Comparison of ENCODE assay signal across 18 cellular contexts in the genomic region with DNA sequence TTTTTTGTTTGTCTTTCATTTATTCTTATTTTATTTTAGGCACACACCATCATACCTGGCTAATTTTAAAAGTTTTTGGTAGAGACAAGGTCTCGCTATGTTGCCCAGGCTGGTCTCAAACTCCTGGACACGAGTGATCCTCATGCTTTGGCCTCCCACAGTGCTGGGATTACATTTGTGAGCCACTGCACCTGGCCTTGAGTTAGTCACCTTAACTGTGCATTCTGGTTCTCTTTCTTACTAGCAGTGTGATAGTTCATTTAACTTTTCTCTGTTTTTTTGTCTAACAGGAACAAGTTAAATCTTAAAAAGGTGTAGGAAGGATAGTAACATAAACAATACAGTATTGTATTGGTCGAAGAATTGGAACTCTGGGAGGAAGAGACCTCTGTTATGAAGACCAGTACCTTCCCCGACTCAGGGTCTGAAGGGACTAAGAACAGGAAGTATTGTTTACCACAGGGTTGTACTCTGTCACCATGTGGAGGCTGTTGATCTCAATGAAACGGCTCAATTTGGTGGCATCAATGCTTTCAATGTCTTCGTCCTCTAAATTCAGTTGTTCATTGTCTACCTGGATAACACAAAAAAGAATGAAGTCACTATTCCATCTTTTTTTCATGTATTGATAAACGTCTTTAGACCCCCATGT. TPM values are rescaled to one million over a fixed set of nuclear protein-coding genes. Genes with fewer than 3 reads are reported as not detected.
DNase-seq lines count a peak whose midpoint lies in the region; ATAC-seq and FAIRE-seq lines count a peak whose summit lies in the region.
"Had no signal": no experiment of that assay in that cellular context is flagged by ENCODE, and none has a peak within 500 bp of the region (broad histone marks: within the 10 kb centered on the region; RNA-seq: fewer than 3 reads in every experiment).

No MANE protein-coding gene starts in this region.

- no peak for FAIRE-seq in small intestine (lab: Jason Lieb, UNC)

- H3K27me3 Mint-ChIP-seq in T-helper 1 cell treated with Interleukin-12 subunit alpha and Interleukin-12 subunit beta and Interleukin-4 antibody, amounts not matched to agents 30 μg/mL and 1 μg/mL, for 36 hours (ENCODE audit: low read depth), result no peaks in the 10 kb centered on the region

- no peaks in the 10 kb centered on the region for H3K9me3 Mint-ChIP-seq in T-helper 1 cell treated with Interleukin-12 subunit alpha and Interleukin-12 subunit beta and Interleukin-4 antibody, amounts not matched to agents 30 μg/mL and 1 μg/mL, for 36 hours

- no peak overlapping the region for H3K27ac ChIP-seq in small intestine (ENCODE audit: low read depth in 1 of 2, low read length in 1 of 2)
- H3K27ac ChIP-seq: thoracic aorta had no signal

- H3K36me3 Mint-ChIP-seq in T-helper 1 cell treated with Interleukin-12 subunit alpha and Interleukin-12 subunit beta and Interleukin-4 antibody, amounts not matched to agents 30 μg/mL and 1 μg/mL, for 36 hours (ENCODE audit: low read depth), result peaks cover 56% of the 10 kb centered on the region
- H3K36me3 Mint-ChIP-seq: WTC11 had no signal

- H3K27ac Mint-ChIP-seq in T-helper 1 cell treated with Interleukin-12 subunit alpha and Interleukin-12 subunit beta and Interleukin-4 antibody, amounts not matched to agents 30 μg/mL and 1 μg/mL, for 36 hours, result peak overlapping the region; percentile 42
- H3K27ac Mint-ChIP-seq: WTC11 had no signal

- H3K9me3 ChIP-seq in small intestine (ENCODE audit: control insufficient read depth, low read depth), result no peaks in the 10 kb centered on the region
- H3K9me3 ChIP-seq: thoracic aorta had no signal

- DNase-seq in T-helper 1 cell, result no peak
- peak; percentile 45 for DNase-seq in SK-MEL-5 (ENCODE audit: low read depth, low spot score)
- DNase-seq in small intestine, result peak; percentile 16
- DNase-seq in posterior vena cava (ENCODE audit: low spot score), result no peak
- DNase-seq in C1 segment of cervical spinal cord (lab: John Stamatoyannopoulos, UW), result no peak
- DNase-seq in HK-2 (ENCODE audit: unreplicated experiment), result no peak
- DNase-seq: 8988T; amygdala; head of caudate nucleus; NCI-H2171; posterior cingulate gyrus; stimulated activated CD4-positive, alpha-beta T cell treated with anti-CD3 and anti-CD28 coated beads, Interleukin-4, amount 100 ng/mL, for 24 hours had no signal

- no peaks in the 10 kb centered on the region for H3K4me1 ChIP-seq in small intestine (ENCODE audit: control insufficient read depth in 2 of 2, insufficient read depth in 1 of 2, low read depth in 1 of 2, low read length in 1 of 2)

- no peak overlapping the region for H3K4me3 Mint-ChIP-seq in T-helper 1 cell treated with Interleukin-12 subunit alpha and Interleukin-12 subunit beta and Interleukin-4 antibody, amounts not matched to agents 30 μg/mL and 1 μg/mL, for 36 hours
- H3K4me3 Mint-ChIP-seq: WTC11 had no signal

- H3K27me3 ChIP-seq in small intestine (ENCODE audit: control insufficient read depth in 2 of 2, insufficient read depth in 2 of 2, low read length in 2 of 2), result no peaks in the 10 kb centered on the region

- peak; percentile 75 for ATAC-seq in HG02763 (IDR thresholded peaks at IDR 0.05; ENCODE audit: unreplicated experiment)
- ATAC-seq: HCT116, WTC11 had no signal

- in situ Hi-C loops in SK-MEL-5 (cut with HindIII; ENCODE audit: low pct_unique_long_range_greater_than_20kb, low sequenced_read_pairs), result no loop called here

- no peaks in the 10 kb centered on the region for H3K36me3 ChIP-seq in small intestine (ENCODE audit: control insufficient read depth in 2 of 2, insufficient read depth in 2 of 2, low read length in 2 of 2)
- H3K36me3 ChIP-seq: thoracic aorta had no signal

- intact Hi-C loops in posterior vena cava (cut with DNase I), result no loop called here

- H3K4me3 ChIP-seq in small intestine (ENCODE audit: low read depth in 1 of 2, low read length in 2 of 2), result no peak overlapping the region
- H3K4me3 ChIP-seq: lung, thoracic aorta had no signal

- H3K4me1 Mint-ChIP-seq in T-helper 1 cell treated with Interleukin-12 subunit alpha and Interleukin-12 subunit beta and Interleukin-4 antibody, amounts not matched to agents 30 μg/mL and 1 μg/mL, for 36 hours (ENCODE audit: low read depth), result peaks cover 13% of the 10 kb centered on the region
- H3K4me1 Mint-ChIP-seq: WTC11 had no signal

- WGBS in small intestine, 3 donors, result 67 to 74% (median 70%) methylated on average over 7 of the region's 7 CpGs

RNA-seq across cellular contexts. Expression of a gene that starts 17.7 kb away (rescaled TPM):
- total RNA-seq in SK-MEL-5 (2014; rRNA removed; shearing (Covaris generic)), result 0.61 and 0.74 TPM in 2 replicates
- polyA plus RNA-seq in SK-MEL-5 (2015; cell fraction: cytosol; rRNA removed), result 1.1 and 1.6 TPM in 2 replicates
- 1.3 and 5.2 TPM in 2 replicates for polyA plus RNA-seq in SK-MEL-5 (2015; cell fraction: nucleus; rRNA removed)
- polyA plus RNA-seq in small intestine, result under 1 TPM in 1 of 3 donors, not detected in 2; 0.12 TPM
- total RNA-seq in posterior vena cava, result 1 to 10 TPM; 1.0 to 1.2 TPM
- total RNA-seq: WTC11 had no signal

RNA-seq across cellular contexts. Expression of a gene that starts 34.9 kb away (rescaled TPM):
- 402 and 415 TPM in 2 replicates for total RNA-seq in SK-MEL-5 (2014; rRNA removed; shearing (Covaris generic))
- polyA plus RNA-seq in SK-MEL-5 (2015; cell fraction: cytosol; rRNA removed), result 169 and 276 TPM in 2 replicates
- 34.3 and 59.2 TPM in 2 replicates for polyA plus RNA-seq in SK-MEL-5 (2015; cell fraction: nucleus; rRNA removed)
- polyA plus RNA-seq in small intestine, result 100 to 1,000 TPM in 1 of 3 donors, 10 to 100 TPM in 2; 12.1 to 268 (median 18.9) TPM
- 1,000 to 10,000 TPM; 4,815 to 5,579 TPM for total RNA-seq in posterior vena cava

RNA-seq across cellular contexts. Expression of a gene that starts 40.8 kb away (rescaled TPM):
- 0.63 and 2.6 TPM in 2 replicates for total RNA-seq in SK-MEL-5 (2014; rRNA removed; shearing (Covaris generic))
- polyA plus RNA-seq in SK-MEL-5 (2015; cell fraction: cytosol; rRNA removed), result 1.1 and 1.4 TPM in 2 replicates
- 6.0 TPM in 1 of 2 replicates, not detected in the other for polyA plus RNA-seq in SK-MEL-5 (2015; cell fraction: nucleus; rRNA removed)
- 100 to 1,000 TPM in 1 of 3 donors, 10 to 100 TPM in 2; 26.4 to 104 (median 65.9) TPM for polyA plus RNA-seq in small intestine
- total RNA-seq in posterior vena cava, result 100 to 1,000 TPM in 1 of 2 donors, 10 to 100 TPM in 1; 96.6 to 157 TPM

RNA-seq across cellular contexts. Expression of a gene that starts 52.2 kb away (rescaled TPM):
- total RNA-seq in SK-MEL-5 (2014; rRNA removed; shearing (Covaris generic)), result not detected in 2 replicates
- not detected in 2 replicates for polyA plus RNA-seq in SK-MEL-5 (2015; cell fraction: cytosol; rRNA removed)
- not detected in 2 replicates for polyA plus RNA-seq in SK-MEL-5 (2015; cell fraction: nucleus; rRNA removed)
- polyA plus RNA-seq in small intestine, result not detected
- total RNA-seq in posterior vena cava, result not detected
- total RNA-seq: thoracic aorta, WTC11 had no signal

Comparison
In these comparisons a context has a peak if more than half of its experiments do, and no peak if none do; other contexts are left out.
1. DNase-seq: peak in SK-MEL-5 (single experiment) and small intestine (single experiment); none in T-helper 1 cell (0 of 5), posterior vena cava (single experiment), C1 segment of cervical spinal cord (0 of 14) and HK-2 (single experiment).
2. RNA of a gene that starts 34.9 kb away (total RNA-seq): 4,815 to 5,579 TPM in posterior vena cava; 402 to 415 TPM in SK-MEL-5; every median in the first group is over 10 times any median in the second.
3. RNA of a gene that starts 40.8 kb away (total RNA-seq): 96.6 to 157 TPM in posterior vena cava; 0.63 to 2.6 TPM in SK-MEL-5; every median in the first group is over 10 times any median in the second.